In the genomic region with DNA sequence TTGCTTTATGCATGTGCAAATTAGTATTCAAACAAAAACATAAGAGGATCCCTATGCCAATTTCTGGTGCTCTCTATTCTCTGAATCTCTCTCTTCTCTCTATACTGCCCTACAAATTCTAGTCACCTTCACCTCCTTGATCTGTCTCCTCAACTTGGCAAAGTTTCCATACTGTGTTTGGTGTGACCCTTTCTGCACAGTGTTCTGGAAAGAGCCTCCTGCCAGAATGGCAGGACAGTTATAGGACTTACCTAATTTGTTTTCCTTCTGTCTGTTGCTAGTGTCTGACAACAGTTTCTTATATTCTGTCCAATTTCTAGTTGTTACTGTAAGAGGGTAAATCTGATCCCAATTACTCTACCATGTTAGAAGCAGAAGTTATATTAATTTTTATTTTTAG, we compare ENCODE assay signal across 18 cellular contexts. TPM values are rescaled to one million over a fixed set of nuclear protein-coding genes. Genes with fewer than 3 reads are reported as not detected.
A peak's percentile ranks its signal among the peaks of the same experiment; 100 is the strongest.
DNase-seq lines count a peak whose midpoint lies in the region; ATAC-seq and TF ChIP-seq lines count a peak whose summit lies in the region.
"Had no signal": no experiment of that assay in that cellular context is flagged by ENCODE, and none has a peak within 500 bp of the region (broad histone marks: within the 10 kb centered on the region; RNA-seq: fewer than 3 reads in every experiment).

No MANE protein-coding gene starts in this region.

- peaks cover 33% of the 10 kb centered on the region for H3K36me3 Mint-ChIP-seq in activated CD8-positive, alpha-beta T cell treated with anti-CD3 and anti-CD28 coated beads for 36 hours (ENCODE audit: low read depth)

- H3K27ac ChIP-seq in right atrium auricular region: peak overlapping the region in 1 of 2 donors; percentile 8
- peak overlapping the region in 2 of 12 donors; percentile 2 to 48 for H3K27ac ChIP-seq in heart left ventricle
- H3K27ac ChIP-seq: KMS-11, SJCRH30 had no signal

- intact Hi-C loops in Right ventricle myocardium inferior (cut with DNase I): no loop called here
- intact Hi-C loops in activated CD8-positive, alpha-beta T cell treated with anti-CD3 and anti-CD28 coated beads for 36 hours (cut with micrococcal nuclease): no loop called here
- intact Hi-C loops in heart left ventricle (cut with DNase I): no loop called here

- no peak overlapping the region for H3K4me3 Mint-ChIP-seq in activated CD8-positive, alpha-beta T cell treated with anti-CD3 and anti-CD28 coated beads for 36 hours
- H3K4me3 Mint-ChIP-seq: CD4-positive, CD25-positive, alpha-beta regulatory T cell; GM23338 had no signal

- peaks cover 0 to 32% of the 10 kb centered on the region in 2 donors for H3K4me1 ChIP-seq in right atrium auricular region
- peaks cover 0 to 46% (median 16%) of the 10 kb centered on the region in 12 donors for H3K4me1 ChIP-seq in heart left ventricle
- H3K4me1 ChIP-seq: SJCRH30 had no signal

- H3K36me3 ChIP-seq in right atrium auricular region (no peaks in the 10 kb centered on the region), heart left ventricle (no peaks in the 10 kb centered on the region)
- H3K36me3 ChIP-seq: SJCRH30 had no signal

- H3K27me3 ChIP-seq in right atrium auricular region (no peaks in the 10 kb centered on the region), heart left ventricle (no peaks in the 10 kb centered on the region)
- H3K27me3 ChIP-seq: SJCRH30 had no signal

- peak; percentile 88 for ATAC-seq in Right ventricle myocardium inferior
- no peak for ATAC-seq in activated CD8-positive, alpha-beta T cell treated with anti-CD3 and anti-CD28 coated beads for 36 hours
- peak; percentile 88 to 96 (median 94) for ATAC-seq in heart left ventricle
- ATAC-seq in HG03571 (IDR thresholded peaks at IDR 0.05; ENCODE audit: unreplicated experiment): no peak
- no peak for ATAC-seq in GM18873 (IDR thresholded peaks at IDR 0.05; ENCODE audit: low FRiP score, unreplicated experiment)
- ATAC-seq in GM21723 (IDR thresholded peaks at IDR 0.05; ENCODE audit: unreplicated experiment): no peak
- ATAC-seq: GM23338 had no signal

- no peak for DNase-seq in Right ventricle myocardium inferior (ENCODE audit: missing footprints)
- no peak for DNase-seq in right atrium auricular region (ENCODE audit: low spot score)
- no peak for DNase-seq in activated CD8-positive, alpha-beta T cell treated with anti-CD3 and anti-CD28 coated beads for 36 hours
- DNase-seq in heart left ventricle: peak in 1 of 5 donors; percentile 32
- DNase-seq: HCEC 1CT, NCI-H1105, NCI-H146, NCI-H2029 treated with DMSO at 0.1 percent for 48 hours, NCI-H226, NCI-H510A treated with DMSO at 0.1 percent for 48 hours, NCI-H748 treated with DMSO at 0.1 percent for 48 hours, SJCRH30 had no signal

- TF ChIP-seq POLR2A in heart left ventricle (IDR thresholded peaks at IDR 0.05): no peak

- TF ChIP-seq CTCF in right atrium auricular region (IDR thresholded peaks at IDR 0.05) (no peak), heart left ventricle (IDR thresholded peaks at IDR 0.05) (no peak)
- no peak for TF ChIP-seq CTCF in activated CD8-positive, alpha-beta T cell treated with anti-CD3 and anti-CD28 coated beads for 36 hours (IDR thresholded peaks at IDR 0.05)

- CTCF ChIA-PET in activated CD8-positive, alpha-beta T cell treated with anti-CD3 and anti-CD28 coated beads for 36 hours (lab: Charles Lee): no interaction called here

- no peaks in the 10 kb centered on the region for H3K9me3 ChIP-seq in right atrium auricular region
- peaks cover 0 to 8% (median 0%) of the 10 kb centered on the region in 12 donors for H3K9me3 ChIP-seq in heart left ventricle
- H3K9me3 ChIP-seq: SJCRH30 had no signal

- no peak overlapping the region for H3K4me3 ChIP-seq in right atrium auricular region
- H3K4me3 ChIP-seq in heart left ventricle: no peak overlapping the region
- H3K4me3 ChIP-seq: GM23338, SJCRH30 had no signal

- peaks cover 40% of the 10 kb centered on the region for H3K4me1 Mint-ChIP-seq in activated CD8-positive, alpha-beta T cell treated with anti-CD3 and anti-CD28 coated beads for 36 hours (ENCODE audit: low read depth)

- no peaks in the 10 kb centered on the region for H3K27me3 Mint-ChIP-seq in activated CD8-positive, alpha-beta T cell treated with anti-CD3 and anti-CD28 coated beads for 36 hours
- H3K27me3 Mint-ChIP-seq: CD4-positive, CD25-positive, alpha-beta regulatory T cell had no signal

- H3K9me3 Mint-ChIP-seq in activated CD8-positive, alpha-beta T cell treated with anti-CD3 and anti-CD28 coated beads for 36 hours: peaks cover 3% of the 10 kb centered on the region
- H3K9me3 Mint-ChIP-seq: GM23338 had no signal

- POLR2A ChIA-PET in activated CD8-positive, alpha-beta T cell treated with anti-CD3 and anti-CD28 coated beads for 36 hours (lab: Charles Lee): no interaction called here

- H3K27ac Mint-ChIP-seq in activated CD8-positive, alpha-beta T cell treated with anti-CD3 and anti-CD28 coated beads for 36 hours: peak overlapping the region; percentile 47
- H3K27ac Mint-ChIP-seq: CD4-positive, CD25-positive, alpha-beta regulatory T cell; GM23338 had no signal

RNA-seq across cellular contexts. Expression of gene MAPK8, which starts 34.3 kb away (rescaled TPM):
- total RNA-seq in Right ventricle myocardium inferior (29.5 TPM), right atrium auricular region (10 to 100 TPM; 22.3 to 26.5 TPM), heart left ventricle (10 to 100 TPM; 22.8 to 36.8 (median 31.8) TPM)
- total RNA-seq in activated CD8-positive, alpha-beta T cell treated with anti-CD3 and anti-CD28 coated beads for 36 hours: 10 to 100 TPM; 40.5 to 41.1 TPM
- polyA plus RNA-seq in heart left ventricle: 10 to 100 TPM in 1 of 2 donors, 1 to 10 TPM in 1; 4.2 to 17.7 TPM

Comparison
In these comparisons a context has a peak if more than half of its experiments do, and no peak if none do; other contexts are left out.
1. ATAC-seq: peak in Right ventricle myocardium inferior (single experiment) and heart left ventricle (4 of 4); none in activated CD8-positive, alpha-beta T cell treated with anti-CD3 and anti-CD28 coated beads for 36 hours (single experiment), HG03571 (single experiment), GM18873 (single experiment) and GM21723 (single experiment).